In genomic region chr5:88683506-88684135, GRCh38 we compare ENCODE assay signal across 8 cellular contexts.
DNase-seq lines count a peak whose midpoint lies in the region; ATAC-seq and TF ChIP-seq lines count a peak whose summit lies in the region.

No MANE protein-coding gene starts in this region.

- POLR2A ChIA-PET in WTC11 (lab: Charles Lee), result interaction anchor here (1.1 to 1.4 kb wide), 3 partner anchors 11 to 901 kb away, joined by 3 to 7 read pairs (median 4); no protein-coding TSS in a partner anchor
- POLR2A ChIA-PET in activated CD4-positive, alpha-beta memory T cell treated with anti-CD3 and anti-CD28 coated beads for 36 hours (lab: Charles Lee), result no interaction called here

- H4K20me1 ChIP-seq in MM.1S (ENCODE audit: insufficient read depth, low read length) (no peaks in the 10 kb centered on the region), neural cell (ENCODE audit: insufficient read depth) (no peaks in the 10 kb centered on the region)

- intact Hi-C loops in activated CD4-positive, alpha-beta memory T cell treated with anti-CD3 and anti-CD28 coated beads for 36 hours (cut with micrococcal nuclease), result no loop called here

- ATAC-seq in GM19468 (IDR thresholded peaks at IDR 0.05; ENCODE audit: extremely low read depth, unreplicated experiment), result peak; percentile 50
- peak; percentile 49 for ATAC-seq in WTC11
- ATAC-seq in omental fat pad (ENCODE audit: low FRiP score), result no peak

- no peak overlapping the region for H3K9ac ChIP-seq in MM.1S (ENCODE audit: low read length)
- peak overlapping the region; percentile 96 for H3K9ac ChIP-seq in neural cell (ENCODE audit: low read length)

- TF ChIP-seq CTCF in MM.1S (IDR thresholded peaks at IDR 0.05; ENCODE audit: low read length) (peak; percentile 23), WTC11 (IDR thresholded peaks at IDR 0.05) (no peak), neural cell (IDR thresholded peaks at IDR 0.05; ENCODE audit: poor library complexity, severe bottlenecking) (peak; percentile 71), omental fat pad (IDR thresholded peaks at IDR 0.05) (no peak)

- H3K4me3 Mint-ChIP-seq in WTC11, result peak overlapping the region; percentile 67
- H3K4me3 Mint-ChIP-seq in activated CD4-positive, alpha-beta memory T cell treated with anti-CD3 and anti-CD28 coated beads for 36 hours, result no peak overlapping the region

- CTCF ChIA-PET in WTC11 (lab: Charles Lee), result interaction anchor here (0.8 to 2.8 kb wide), 7 partner anchors 8 to 903 kb away, joined by 3 to 19 read pairs (median 15); no protein-coding TSS in a partner anchor
- CTCF ChIA-PET in activated CD4-positive, alpha-beta memory T cell treated with anti-CD3 and anti-CD28 coated beads for 36 hours (lab: Charles Lee), result interaction anchor here (0.6 to 4.2 kb wide), 4 partner anchors 12 to 902 kb away, joined by 3 to 55 read pairs (median 4); no protein-coding TSS in a partner anchor

- no peak overlapping the region for H3K27ac Mint-ChIP-seq in WTC11
- no peak overlapping the region for H3K27ac Mint-ChIP-seq in activated CD4-positive, alpha-beta memory T cell treated with anti-CD3 and anti-CD28 coated beads for 36 hours

- peaks cover 61% of the 10 kb centered on the region for H3K4me1 Mint-ChIP-seq in WTC11
- H3K4me1 Mint-ChIP-seq in activated CD4-positive, alpha-beta memory T cell treated with anti-CD3 and anti-CD28 coated beads for 36 hours (ENCODE audit: low read depth), result peaks cover 4% of the 10 kb centered on the region

- DNase-seq in DMS 273 (lab: John Stamatoyannopoulos, UW; ENCODE audit: unreplicated experiment), result peak; percentile 96
- peak; percentile 78 for DNase-seq in MM.1S
- peak; percentile 73 for DNase-seq in WTC11 (ENCODE audit: low spot score)
- no peak for DNase-seq in activated CD4-positive, alpha-beta memory T cell treated with anti-CD3 and anti-CD28 coated beads for 36 hours
- no peak for DNase-seq in SIG-M5 (lab: John Stamatoyannopoulos, UW)
- DNase-seq in omental fat pad (ENCODE audit: low spot score), result no peak

- H3K9me2 ChIP-seq in MM.1S (replicated peaks; ENCODE audit: insufficient read depth, low read length) (no peaks in the 10 kb centered on the region), neural cell (ENCODE audit: insufficient read depth, low read length) (no peaks in the 10 kb centered on the region)

- H3K9me3 Mint-ChIP-seq in WTC11, result no peaks in the 10 kb centered on the region
- H3K9me3 Mint-ChIP-seq in activated CD4-positive, alpha-beta memory T cell treated with anti-CD3 and anti-CD28 coated beads for 36 hours, result no peaks in the 10 kb centered on the region

- H3K27me3 ChIP-seq in MM.1S (replicated peaks; ENCODE audit: insufficient read depth, low read length) (no peaks in the 10 kb centered on the region), neural cell (ENCODE audit: insufficient read depth, low read depth, low read length) (peaks cover 42% of the 10 kb centered on the region)

- H3K4me3 ChIP-seq in MM.1S (ENCODE audit: low read length), result no peak overlapping the region
- H3K4me3 ChIP-seq in neural cell (ENCODE audit: low read length), result peak overlapping the region; percentile 82

- no peak overlapping the region for H2AFZ ChIP-seq in MM.1S (ENCODE audit: low read length)
- H2AFZ ChIP-seq in neural cell (ENCODE audit: low read depth, low read length), result no peak overlapping the region

- H3K36me3 Mint-ChIP-seq in WTC11, result no peaks in the 10 kb centered on the region
- peaks cover 4% of the 10 kb centered on the region for H3K36me3 Mint-ChIP-seq in activated CD4-positive, alpha-beta memory T cell treated with anti-CD3 and anti-CD28 coated beads for 36 hours

- H3K79me2 ChIP-seq in MM.1S (ENCODE audit: low read length), result no peaks in the 10 kb centered on the region
- peaks cover 88% of the 10 kb centered on the region for H3K79me2 ChIP-seq in neural cell (replicated peaks; ENCODE audit: insufficient read depth, low read length)

- H3K27ac ChIP-seq in MM.1S (ENCODE audit: low read length) (no peak overlapping the region), neural cell (ENCODE audit: low read length) (peak overlapping the region; percentile 100)

- H3F3A ChIP-seq in MM.1S (ENCODE audit: insufficient read depth, low read length) (no peaks in the 10 kb centered on the region), neural cell (ENCODE audit: insufficient read depth, low read length, poor library complexity, severe bottlenecking) (peaks cover 13% of the 10 kb centered on the region)

- no peaks in the 10 kb centered on the region for H3K36me3 ChIP-seq in MM.1S (replicated peaks; ENCODE audit: insufficient read depth, low read length)
- H3K36me3 ChIP-seq in neural cell (ENCODE audit: insufficient read depth, low read length), result no peaks in the 10 kb centered on the region

- 0 out of 2 replicates have a peak, but pooled peaks cover 4% of the 10 kb centered on the region for H3K4me1 ChIP-seq in MM.1S (ENCODE audit: low read length)

- TF ChIP-seq EP300 in neural cell (conservative IDR thresholded peaks at IDR 0.05; ENCODE audit: poor library complexity, severe bottlenecking), result peak; percentile 84

- peak; percentile 39 for TF ChIP-seq RAD21 in neural cell (conservative IDR thresholded peaks at IDR 0.05)

- H3K4me2 ChIP-seq in MM.1S (ENCODE audit: low read depth, low read length) (peak overlapping the region; percentile 28; the same call in 1 of the 2 replicates), neural cell (ENCODE audit: low read length) (peak overlapping the region; percentile 73)

- peaks cover 100% of the 10 kb centered on the region for H3K27me3 Mint-ChIP-seq in WTC11 (ENCODE audit: low read depth)
- H3K27me3 Mint-ChIP-seq in activated CD4-positive, alpha-beta memory T cell treated with anti-CD3 and anti-CD28 coated beads for 36 hours, result peaks cover 72% of the 10 kb centered on the region

- H3K9me3 ChIP-seq in MM.1S (replicated peaks; ENCODE audit: insufficient read depth, low read length) (no peaks in the 10 kb centered on the region), neural cell (ENCODE audit: low read length) (no peaks in the 10 kb centered on the region)

TF ChIP-seq in WTC11, 78 proteins besides CTCF, POLR2A, EP300 and RAD21 (continues in another document):
- TF ChIP-seq ZNF232 (CRISPR knock-in tag; IDR thresholded peaks at IDR 0.05) (no peak), ZNF512 (CRISPR knock-in tag; IDR thresholded peaks at IDR 0.05; ENCODE audit: borderline replicate concordance) (no peak), ZNF317 (CRISPR knock-in tag; IDR thresholded peaks at IDR 0.05; ENCODE audit: borderline replicate concordance, low read depth) (no peak), ZNF121 (CRISPR knock-in tag; IDR thresholded peaks at IDR 0.05) (no peak), ATF2 (CRISPR knock-in tag; IDR thresholded peaks at IDR 0.05; ENCODE audit: borderline replicate concordance, low read depth) (no peak)

TF ChIP-seq in neural cell, 6 proteins besides CTCF, POLR2A, EP300 and RAD21:
- peak; percentile 85 for TF ChIP-seq TAF1 (IDR thresholded peaks at IDR 0.05; ENCODE audit: low read depth)
- TF ChIP-seq EZH2 (IDR thresholded peaks at IDR 0.05; ENCODE audit: borderline replicate concordance, insufficient read depth, low read length, poor library complexity, severe bottlenecking), result no peak
- TF ChIP-seq POLR2AphosphoS5 (IDR thresholded peaks at IDR 0.05), result peak; percentile 93
- TF ChIP-seq REST (IDR thresholded peaks at IDR 0.05; ENCODE audit: borderline replicate concordance), result peak; percentile 81
- TF ChIP-seq MXI1 (conservative IDR thresholded peaks at IDR 0.05; ENCODE audit: poor library complexity, severe bottlenecking), result peak; percentile 71
- TF ChIP-seq SMC3 (conservative IDR thresholded peaks at IDR 0.05; ENCODE audit: poor library complexity), result peak; percentile 55
TF ChIP-seq in neural cell: peak in this region for 5.

Comparison
In these comparisons a context has a peak if more than half of its experiments do, and no peak if none do; other contexts are left out.
1. DNase-seq: peak in DMS 273 (single experiment), MM.1S (single experiment) and WTC11 (single experiment); none in activated CD4-positive, alpha-beta memory T cell treated with anti-CD3 and anti-CD28 coated beads for 36 hours (single experiment), SIG-M5 (single experiment) and omental fat pad (single experiment).
2. CTCF ChIP-seq: peak in MM.1S (single experiment) and neural cell (single experiment); none in WTC11 (single experiment) and omental fat pad (0 of 3).